Comparison of ENCODE assay signal across 1 cellular context in the genomic region with DNA sequence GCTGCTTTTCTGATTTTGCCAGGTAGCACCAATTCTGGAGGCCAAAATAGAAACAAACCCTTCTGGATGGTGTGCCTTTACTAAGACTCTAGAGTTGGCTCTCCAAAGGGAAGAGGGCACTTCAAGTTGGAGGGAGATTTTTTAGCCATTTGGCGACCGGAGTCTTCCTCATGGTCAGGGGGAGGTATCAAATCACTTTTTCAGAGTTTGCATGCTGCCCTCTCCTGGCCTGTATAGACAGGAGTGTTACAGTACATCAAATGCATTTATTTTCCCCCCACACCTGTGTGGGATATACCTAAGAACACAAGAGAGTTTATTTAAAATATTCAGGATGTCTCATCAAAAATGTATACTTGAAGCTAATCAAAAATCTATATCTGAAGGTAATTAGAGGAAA.
TF ChIP-seq lines count a peak whose summit lies in the region.

No MANE protein-coding gene starts in this region.

TF ChIP-seq in HepG2, 621 proteins besides CTCF, POLR2A, EP300 and RAD21:
- TF ChIP-seq SMC3 (IDR thresholded peaks at IDR 0.05; ENCODE audit: low read length) (peak; percentile 41; the same call in 1 of the 2 replicates), HNRNPLL (IDR thresholded peaks at IDR 0.05; ENCODE audit: low read depth, low read length, poor library complexity, severe bottlenecking) (no peak), STAG1 (CRISPR knock-in tag; IDR thresholded peaks at IDR 0.05) (peak; percentile 61), RXRB (CRISPR knock-in tag; IDR thresholded peaks at IDR 0.05; ENCODE audit: borderline replicate concordance) (0 out of 2 replicates have a peak, but pooled peaks have one; percentile 18)
